8 cellular contexts compared by ENCODE assay signal in genomic region chr2:212536385-212537310, GRCh38. TPM values are rescaled to one million over a fixed set of nuclear protein-coding genes. Genes with fewer than 3 reads are reported as not detected.
A peak's percentile ranks its signal among the peaks of the same experiment; 100 is the strongest.
DNase-seq lines count a peak whose midpoint lies in the region; ATAC-seq and TF ChIP-seq lines count a peak whose summit lies in the region.

No MANE protein-coding gene starts in this region.

- no peak overlapping the region for H3K18ac ChIP-seq in mesenchymal stem cell (ENCODE audit: low read depth in 1 of 2, low read length in 2 of 2)

- H3K4me1 ChIP-seq in HUES6 (ENCODE audit: control insufficient read depth, insufficient read depth, low read length), result peaks cover 10% of the 10 kb centered on the region; the same call in 1 of the 2 replicates
- no peaks in the 10 kb centered on the region for H3K4me1 ChIP-seq in colonic mucosa
- H3K4me1 ChIP-seq in mesenchymal stem cell (ENCODE audit: control insufficient read depth, insufficient read depth, low read depth, low read length), result peaks cover 32% of the 10 kb centered on the region
- H3K4me1 ChIP-seq in upper lobe of left lung, result peaks cover 7 to 35% (median 12%) of the 10 kb centered on the region in 4 donors

- H3K9ac ChIP-seq in HUES6 (ENCODE audit: low read length) (no peak overlapping the region), colonic mucosa (ENCODE audit: low read depth in 2 of 2, low read length in 2 of 2) (no peak overlapping the region), mesenchymal stem cell (ENCODE audit: low read length) (no peak overlapping the region)

- no peaks in the 10 kb centered on the region for H3K36me3 ChIP-seq in HUES6 (ENCODE audit: control insufficient read depth, insufficient read depth, low read length)
- H3K36me3 ChIP-seq in colonic mucosa, result no peaks in the 10 kb centered on the region
- peaks cover 0 to 2% of the 10 kb centered on the region in 2 experiments for H3K36me3 ChIP-seq in mesenchymal stem cell (ENCODE audit: control insufficient read depth in 1 of 2, insufficient read depth in 2 of 2, low read depth in 1 of 2, low read length in 2 of 2)
- no peaks in the 10 kb centered on the region for H3K36me3 ChIP-seq in upper lobe of left lung

- no peak overlapping the region for H2AK5ac ChIP-seq in mesenchymal stem cell (ENCODE audit: low read length, severe bottlenecking)

- DNase-seq in AG09309 (ENCODE audit: low read depth) (no peak), colonic mucosa (peak; percentile 15), mesenchymal stem cell (peak; percentile 17), upper lobe of left lung (peak in 1 of 2 donors; percentile 84), HT-29 (ENCODE audit: low spot score) (no peak), NOMO-1 treated with dmso at 0.1 percent for 144 hours (lab: John Stamatoyannopoulos, UW; ENCODE audit: unreplicated experiment) (no peak)

- no peak overlapping the region for H2BK15ac ChIP-seq in mesenchymal stem cell (ENCODE audit: low read depth, poor library complexity, severe bottlenecking)

- H2BK120ac ChIP-seq in mesenchymal stem cell (ENCODE audit: low read depth, low read length), result no peak overlapping the region

- H4K8ac ChIP-seq in mesenchymal stem cell (ENCODE audit: low read length), result no peak overlapping the region

- peaks cover 70% of the 10 kb centered on the region for H3K27me3 ChIP-seq in HUES6 (ENCODE audit: control insufficient read depth, insufficient read depth, low read length)
- H3K27me3 ChIP-seq in colonic mucosa, result peaks cover 42% of the 10 kb centered on the region
- H3K27me3 ChIP-seq in mesenchymal stem cell (ENCODE audit: control insufficient read depth in 1 of 2, insufficient read depth in 1 of 2, low read length in 2 of 2), result peaks cover 15 to 37% of the 10 kb centered on the region in 2 experiments
- peaks cover 0 to 19% (median 12%) of the 10 kb centered on the region in 4 donors for H3K27me3 ChIP-seq in upper lobe of left lung

- no peak overlapping the region for H3K4ac ChIP-seq in mesenchymal stem cell (ENCODE audit: low read depth in 1 of 2, low read length in 2 of 2)

- no peak overlapping the region for H3K14ac ChIP-seq in mesenchymal stem cell (ENCODE audit: low read length in 2 of 2)

- H3K23ac ChIP-seq in mesenchymal stem cell (ENCODE audit: low read length in 2 of 2), result peak overlapping the region in 1 of 2 experiments; percentile 24

- no peak for ATAC-seq in upper lobe of left lung (ENCODE audit: low FRiP score in 2 of 2)
- no peak for ATAC-seq in HG03457 (IDR thresholded peaks at IDR 0.05; ENCODE audit: unreplicated experiment)

- no peaks in the 10 kb centered on the region for H3K79me1 ChIP-seq in mesenchymal stem cell (replicated peaks; ENCODE audit: low read length, poor library complexity, severe bottlenecking)

- H3K4me2 ChIP-seq in mesenchymal stem cell (ENCODE audit: low read length, poor library complexity, severe bottlenecking), result peak overlapping the region; percentile 100

- H3K4me3 ChIP-seq in AG09309 (ENCODE audit: control insufficient read depth, low read depth, low read length) (peak overlapping the region; percentile 46), HUES6 (ENCODE audit: low read depth, low read length) (peak overlapping the region; percentile 67), colonic mucosa (peak overlapping the region; percentile 40), mesenchymal stem cell (ENCODE audit: insufficient read depth in 1 of 2, low read depth in 1 of 2, low read length in 2 of 2) (peak overlapping the region; percentile 65 to 85), upper lobe of left lung (peak overlapping the region in 3 of 4 donors; percentile 59 to 68 (median 63))

- TF ChIP-seq EP300 in upper lobe of left lung (IDR thresholded peaks at IDR 0.05), result no peak

- H2BK5ac ChIP-seq in mesenchymal stem cell (ENCODE audit: low read depth, low read length, poor library complexity, severe bottlenecking), result no peak overlapping the region

- H2AFZ ChIP-seq in mesenchymal stem cell (ENCODE audit: low read depth, low read length), result peak overlapping the region; percentile 64

- WGBS in mesenchymal stem cell, result 3% methylated on average over 53 of the region's 53 CpGs
- 1 to 4% methylated on average over 34 to 53 of the region's 53 CpGs for WGBS in upper lobe of left lung, 2 donors

- no peak for TF ChIP-seq POLR2A in upper lobe of left lung (IDR thresholded peaks at IDR 0.05)

- H3K27ac ChIP-seq in HUES6 (ENCODE audit: low read depth, low read length), result no peak overlapping the region
- H3K27ac ChIP-seq in colonic mucosa, result no peak overlapping the region
- no peak overlapping the region for H3K27ac ChIP-seq in mesenchymal stem cell (ENCODE audit: low read length, poor library complexity, severe bottlenecking)
- H3K27ac ChIP-seq in upper lobe of left lung, result peak overlapping the region in 1 of 4 donors; percentile 18

- no peak overlapping the region for H4K91ac ChIP-seq in mesenchymal stem cell (ENCODE audit: low read length)

- no peak overlapping the region for H2BK12ac ChIP-seq in mesenchymal stem cell (ENCODE audit: low read length in 2 of 2)

- H3K9me3 ChIP-seq in HUES6 (ENCODE audit: control insufficient read depth, insufficient read depth, low read depth, low read length), result no peaks in the 10 kb centered on the region
- no peaks in the 10 kb centered on the region for H3K9me3 ChIP-seq in colonic mucosa
- no peaks in the 10 kb centered on the region for H3K9me3 ChIP-seq in mesenchymal stem cell (ENCODE audit: control insufficient read depth, low read length)
- no peaks in the 10 kb centered on the region for H3K9me3 ChIP-seq in upper lobe of left lung

- TF ChIP-seq CTCF in AG09309 (IDR thresholded peaks at IDR 0.05; ENCODE audit: control insufficient read depth, insufficient read depth, low read depth, low read length, missing control alignments) (no peak), colonic mucosa (IDR thresholded peaks at IDR 0.05) (no peak), upper lobe of left lung (IDR thresholded peaks at IDR 0.05) (no peak)

- intact Hi-C loops in colonic mucosa (cut with DNase I), result no loop called here

RNA-seq across cellular contexts. Expression of gene ERBB4, which starts 2.0 kb away (rescaled TPM):
- total RNA-seq in colonic mucosa (under 1 TPM; 0.05 to 0.07 TPM), upper lobe of left lung (10 to 100 TPM in 3 of 6 donors, 1 to 10 TPM in 3; 3.3 to 24.2 (median 11.7) TPM)
- 0.03 TPM for polyA plus RNA-seq in mesenchymal stem cell (2013, experiment 1 of 2)
- 0.01 TPM for polyA plus RNA-seq in mesenchymal stem cell (2013, experiment 2 of 2)
- total RNA-seq in HT-29 (2014; rRNA removed; shearing (Covaris generic)), result not detected in 2 replicates

Comparison
In these comparisons a context has a peak if more than half of its experiments do, and no peak if none do; other contexts are left out.
1. DNase-seq: peak in colonic mucosa (single experiment) and mesenchymal stem cell (single experiment); none in AG09309 (single experiment), HT-29 (single experiment) and NOMO-1 treated with dmso at 0.1 percent for 144 hours (single experiment).
2. Peak in every context shown above with its lines, with median percentiles within 50 percentile points of each other: H3K4me3 ChIP-seq.